Comparison of ENCODE assay signal across 17 cellular contexts in the genomic region with DNA sequence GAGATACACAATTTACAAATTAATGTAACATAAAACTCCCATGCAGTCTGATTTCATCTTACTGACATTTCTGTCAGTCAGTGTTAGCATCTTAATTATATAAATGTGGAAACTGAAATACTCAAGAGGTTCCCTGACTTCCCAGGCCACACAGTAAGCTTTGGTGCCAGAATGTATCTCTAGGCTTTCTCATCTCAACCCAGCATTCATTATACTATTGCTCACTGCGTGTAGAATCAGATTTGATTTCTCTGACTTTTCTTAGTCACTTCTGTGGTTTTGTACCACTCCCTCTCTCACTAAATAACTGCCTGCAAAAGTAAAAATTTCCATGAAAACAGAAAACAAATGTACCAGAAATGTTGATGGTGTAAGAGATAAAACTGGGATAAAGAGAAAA. TPM values are rescaled to one million over a fixed set of nuclear protein-coding genes. Genes with fewer than 3 reads are reported as not detected.
DNase-seq lines count a peak whose midpoint lies in the region; ATAC-seq and TF ChIP-seq lines count a peak whose summit lies in the region.
"Had no signal": no experiment of that assay in that cellular context is flagged by ENCODE, and none has a peak within 500 bp of the region (broad histone marks: within the 10 kb centered on the region; RNA-seq: fewer than 3 reads in every experiment).

No MANE protein-coding gene starts in this region.

- peak overlapping the region in 1 of 2 donors; percentile 58 for H3K4me3 Mint-ChIP-seq in CD14-positive monocyte

- WGBS in esophagus squamous epithelium, 2 donors = 24 to 35% methylated on average over 1 of the region's 1 CpG

- H3K4me1 ChIP-seq in RWPE2 (ENCODE audit: insufficient read depth, poor library complexity, severe bottlenecking) (peaks cover 86% of the 10 kb centered on the region), esophagus squamous epithelium (peaks cover 0 to 75% (median 19%) of the 10 kb centered on the region in 3 donors)

- DNase-seq in GM04503 (ENCODE audit: low read depth) (peak; percentile 86), RWPE2 (ENCODE audit: low spot score) (no peak), esophagus squamous epithelium (lab: John Stamatoyannopoulos, UW) (no peak), skeletal muscle cell (ENCODE audit: low read depth) (peak; percentile 37), CD14-positive monocyte (ENCODE audit: low spot score) (no peak)
- DNase-seq: activated gamma-delta T cell; heart right ventricle; lower lobe of right lung; NCI-H1417 treated with DMSO at 0.1 percent for 48 hours; NCI-H69; stimulated activated CD4-positive, alpha-beta T cell treated with anti-CD3 and anti-CD28 coated beads, Interleukin-4, amount 100 ng/mL, for 4 hours had no signal

- intact Hi-C loops in esophagus squamous epithelium (cut with DNase I) (no loop called here), CD14-positive monocyte (cut with micrococcal nuclease) (no loop called here)

- TF ChIP-seq POLR2A in esophagus squamous epithelium (IDR thresholded peaks at IDR 0.05) = no peak

- peaks cover 15 to 20% (median 17%) of the 10 kb centered on the region in 3 donors for H3K27me3 Mint-ChIP-seq in CD14-positive monocyte (ENCODE audit: low read depth in 3 of 3)

- no peak for TF ChIP-seq CTCF in RWPE2 (IDR thresholded peaks at IDR 0.05; ENCODE audit: poor library complexity, severe bottlenecking)
- TF ChIP-seq CTCF in esophagus squamous epithelium (IDR thresholded peaks at IDR 0.05) = no peak
- no peak for TF ChIP-seq CTCF in CD14-positive monocyte (IDR thresholded peaks at IDR 0.05)

- peaks cover 44% of the 10 kb centered on the region for H3K4me1 Mint-ChIP-seq in CD14-positive monocyte

- H3K4me3 ChIP-seq in RWPE2 (ENCODE audit: severe bottlenecking) (no peak overlapping the region), esophagus squamous epithelium (no peak overlapping the region), skeletal muscle cell (ENCODE audit: low read depth, low read length) (no peak overlapping the region)
- H3K4me3 ChIP-seq: GM12878, heart right ventricle, lower lobe of right lung, SK-N-MC had no signal

- no peaks in the 10 kb centered on the region for H3K36me3 Mint-ChIP-seq in CD14-positive monocyte

- ATAC-seq in RWPE2 (ENCODE audit: low read depth) = peak; percentile 48; the same call in 2 of the 3 replicates
- no peak for ATAC-seq in HG03432 (IDR thresholded peaks at IDR 0.05; ENCODE audit: unreplicated experiment)
- no peak for ATAC-seq in HG03025 (IDR thresholded peaks at IDR 0.05; ENCODE audit: low FRiP score, unreplicated experiment)
- no peak for ATAC-seq in HG02610 (IDR thresholded peaks at IDR 0.05; ENCODE audit: unreplicated experiment)
- ATAC-seq: GM12878, heart right ventricle, lower lobe of right lung had no signal

- H3K36me3 ChIP-seq in RWPE2 (ENCODE audit: low read depth) (no peaks in the 10 kb centered on the region), esophagus squamous epithelium (no peaks in the 10 kb centered on the region)
- H3K36me3 ChIP-seq: heart right ventricle, lower lobe of right lung had no signal

- no peak overlapping the region for H3K27ac Mint-ChIP-seq in CD14-positive monocyte

- H3K27ac ChIP-seq in RWPE2 (ENCODE audit: poor library complexity, severe bottlenecking) (peak overlapping the region; percentile 79), esophagus squamous epithelium (peak overlapping the region; percentile 20 to 83 (median 64))
- H3K27ac ChIP-seq: heart right ventricle, lower lobe of right lung, SK-N-MC had no signal

- no peaks in the 10 kb centered on the region for H3K9me3 Mint-ChIP-seq in CD14-positive monocyte

- H3K9me3 ChIP-seq in RWPE2 (ENCODE audit: severe bottlenecking) = no peaks in the 10 kb centered on the region
- H3K9me3 ChIP-seq in esophagus squamous epithelium = no peaks in the 10 kb centered on the region
- H3K9me3 ChIP-seq: heart right ventricle, lower lobe of right lung had no signal

- H3K27me3 ChIP-seq in RWPE2 (ENCODE audit: insufficient read depth, poor library complexity, severe bottlenecking) (no peaks in the 10 kb centered on the region), esophagus squamous epithelium (no peaks in the 10 kb centered on the region)
- H3K27me3 ChIP-seq: heart right ventricle had no signal

RNA-seq across cellular contexts. Expression of a gene that starts 31.7 kb away (rescaled TPM):
- total RNA-seq in esophagus squamous epithelium = 100 to 1,000 TPM in 2 of 4 donors, 10 to 100 TPM in 2; 41.6 to 150 (median 87.6) TPM
- 1 to 10 TPM; 1.2 to 2.7 TPM for polyA plus RNA-seq in CD14-positive monocyte

RNA-seq across cellular contexts. Expression of a gene that starts 46.2 kb away (rescaled TPM):
- total RNA-seq in esophagus squamous epithelium = 1 to 10 TPM in 2 of 4 donors, under 1 TPM in 2; 0.48 to 1.7 (median 0.80) TPM
- under 1 TPM; 0.35 to 0.50 TPM for polyA plus RNA-seq in CD14-positive monocyte
- total RNA-seq: H1 had no signal
- polyA plus RNA-seq: H1, heart right ventricle had no signal

RNA-seq across cellular contexts. Expression of a gene that starts 46.6 kb away (rescaled TPM):
- total RNA-seq in esophagus squamous epithelium = 10 to 100 TPM in 1 of 4 donors, 1 to 10 TPM in 3; 1.5 to 20.2 (median 7.1) TPM
- polyA plus RNA-seq in CD14-positive monocyte = 1 to 10 TPM in 1 of 2 donors, under 1 TPM in 1; 0.86 to 1.1 TPM

Comparison
In these comparisons a context has a peak if more than half of its experiments do, and no peak if none do; other contexts are left out.
1. DNase-seq: peak in GM04503 (single experiment) and skeletal muscle cell (single experiment); none in RWPE2 (single experiment), esophagus squamous epithelium (single experiment) and CD14-positive monocyte (single experiment).